ENCODE assay signal across 10 cellular contexts in genomic region chr14:74793506-74794155, GRCh38. TPM values are rescaled to one million over a fixed set of nuclear protein-coding genes. Genes with fewer than 3 reads are reported as not detected.
A peak's percentile ranks its signal among the peaks of the same experiment; 100 is the strongest.
DNase-seq lines count a peak whose midpoint lies in the region; ATAC-seq and TF ChIP-seq lines count a peak whose summit lies in the region.
"Had no signal": no experiment of that assay in that cellular context is flagged by ENCODE, and none has a peak within 500 bp of the region (broad histone marks: within the 10 kb centered on the region; RNA-seq: fewer than 3 reads in every experiment).

No MANE protein-coding gene starts in this region.

- no peak overlapping the region for H3K9ac ChIP-seq in OCI-LY3 (ENCODE audit: low read length)

- DNase-seq in GM03348 (ENCODE audit: low spot score) (peak; percentile 49), choroid plexus epithelial cell (ENCODE audit: low read depth) (peak; percentile 36), retinal pigment epithelial cell (ENCODE audit: low read depth) (no peak), Peyer's patch (no peak)
- DNase-seq: caudate nucleus, uterus had no signal

- peaks cover 77% of the 10 kb centered on the region for H3K79me2 ChIP-seq in OCI-LY3 (ENCODE audit: low read length)

- H3K27me3 ChIP-seq in OCI-LY3 (ENCODE audit: low read depth, low read length) (no peaks in the 10 kb centered on the region), Peyer's patch (no peaks in the 10 kb centered on the region)
- H3K27me3 ChIP-seq: uterus had no signal

- no peaks in the 10 kb centered on the region for H3K9me3 ChIP-seq in OCI-LY3 (ENCODE audit: insufficient read depth, low read length)
- no peaks in the 10 kb centered on the region for H3K9me3 ChIP-seq in Peyer's patch
- H3K9me3 ChIP-seq: uterus had no signal

- H4K20me1 ChIP-seq in OCI-LY3 (ENCODE audit: insufficient read depth, low read length), result peaks cover 23% of the 10 kb centered on the region

- H3K4me3 ChIP-seq in OCI-LY3 (ENCODE audit: low read length) (no peak overlapping the region), choroid plexus epithelial cell (ENCODE audit: low read depth, low read length) (no peak overlapping the region), retinal pigment epithelial cell (ENCODE audit: low read length) (no peak overlapping the region), Peyer's patch (no peak overlapping the region)
- H3K4me3 ChIP-seq: uterus had no signal

- TF ChIP-seq POLR2A in GM18505 (IDR thresholded peaks at IDR 0.05; ENCODE audit: borderline replicate concordance, extremely low read depth, insufficient read depth, insufficient read length), result no peak
- no peak for TF ChIP-seq POLR2A in Peyer's patch (IDR thresholded peaks at IDR 0.05)

- peaks cover 34% of the 10 kb centered on the region for H3K36me3 ChIP-seq in OCI-LY3 (replicated peaks; ENCODE audit: low read depth, low read length)
- peaks cover 0 to 19% (median 0%) of the 10 kb centered on the region in 3 donors for H3K36me3 ChIP-seq in Peyer's patch
- H3K36me3 ChIP-seq: uterus had no signal

- H3K4me2 ChIP-seq in OCI-LY3 (ENCODE audit: low read length), result no peak overlapping the region

- ATAC-seq in GM18505 (IDR thresholded peaks at IDR 0.05; ENCODE audit: unreplicated experiment) (no peak), HG02938 (IDR thresholded peaks at IDR 0.05; ENCODE audit: unreplicated experiment) (no peak), HG02763 (IDR thresholded peaks at IDR 0.05; ENCODE audit: unreplicated experiment) (no peak)

- peak; percentile 36 for TF ChIP-seq CTCF in OCI-LY3 (IDR thresholded peaks at IDR 0.05; ENCODE audit: low read depth, low read length)
- peak; percentile 63 for TF ChIP-seq CTCF in choroid plexus epithelial cell (conservative IDR thresholded peaks at IDR 0.05; ENCODE audit: low read depth, low read length)
- TF ChIP-seq CTCF in retinal pigment epithelial cell (conservative IDR thresholded peaks at IDR 0.05; ENCODE audit: low read depth, low read length), result peak; percentile 46
- TF ChIP-seq CTCF in Peyer's patch (IDR thresholded peaks at IDR 0.05), result no peak

- H3K4me1 ChIP-seq in OCI-LY3 (ENCODE audit: low read length) (peaks cover 8% of the 10 kb centered on the region), Peyer's patch (peaks cover 0 to 12% (median 2%) of the 10 kb centered on the region in 4 donors)
- H3K4me1 ChIP-seq: uterus had no signal

- no peak overlapping the region for H2AFZ ChIP-seq in OCI-LY3 (ENCODE audit: low read depth, low read length)

- no peak overlapping the region for H3K27ac ChIP-seq in OCI-LY3 (ENCODE audit: low read length)
- H3K27ac ChIP-seq in Peyer's patch, result no peak overlapping the region

RNA-seq across cellular contexts. Expression of gene YLPM1, which starts 30.5 kb away (rescaled TPM):
- 10 to 100 TPM; 44.0 to 95.7 (median 62.9) TPM for total RNA-seq in Peyer's patch

Comparison
In these comparisons a context has a peak if more than half of its experiments do, and no peak if none do; other contexts are left out.
1. DNase-seq: peak in GM03348 (single experiment) and choroid plexus epithelial cell (single experiment); none in retinal pigment epithelial cell (single experiment) and Peyer's patch (0 of 3).
2. CTCF ChIP-seq: peak in OCI-LY3 (single experiment), choroid plexus epithelial cell (single experiment) and retinal pigment epithelial cell (single experiment); none in Peyer's patch (0 of 6).